ENCODE assay signal across 6 cellular contexts in the genomic region with DNA sequence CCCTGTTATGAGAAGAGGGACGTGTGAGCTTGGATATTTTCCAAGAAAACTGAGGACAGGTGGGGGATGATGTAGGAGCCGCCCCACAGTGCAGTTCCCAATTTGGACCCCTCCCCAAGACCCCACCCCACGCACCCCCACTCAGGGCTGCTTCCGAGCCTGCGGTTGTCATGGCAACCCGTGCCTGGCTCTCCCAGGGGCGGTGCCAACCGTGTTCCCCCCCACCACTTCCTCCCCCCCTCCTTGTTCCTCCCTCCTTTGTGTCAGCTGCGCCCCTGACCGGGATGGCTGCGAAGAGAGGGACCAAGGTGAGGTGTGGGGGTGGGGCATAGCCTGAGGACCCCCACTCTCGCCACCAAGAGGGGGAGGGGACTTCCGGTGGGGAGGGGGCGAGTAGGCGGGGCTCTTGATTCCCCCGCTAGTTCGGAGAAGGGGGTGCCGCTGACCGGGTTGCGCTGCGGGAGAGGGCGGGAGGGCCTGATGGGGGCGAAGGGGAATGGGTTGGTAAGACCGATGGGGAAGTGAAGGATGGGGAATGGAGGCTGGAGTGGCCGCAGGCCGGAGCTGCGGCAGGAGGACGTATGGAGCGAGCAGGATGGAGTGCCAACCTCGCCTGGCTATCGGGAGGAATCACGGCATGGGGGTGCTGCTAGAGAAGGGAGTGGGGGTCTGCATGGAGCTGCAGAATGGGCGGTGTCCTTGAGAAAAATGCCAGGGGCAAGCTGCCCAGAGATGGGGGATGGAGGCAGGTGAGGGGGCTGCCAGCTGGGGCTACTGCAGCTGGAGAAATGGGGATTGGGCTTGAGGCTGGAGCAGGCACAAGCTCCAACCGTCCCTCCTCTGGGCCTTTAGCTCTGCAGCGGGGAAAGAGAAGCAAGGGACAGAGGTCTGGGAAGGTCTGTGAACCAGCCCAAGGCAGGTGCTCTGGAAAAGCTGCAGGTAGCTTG. TPM values are rescaled to one million over a fixed set of nuclear protein-coding genes. Genes with fewer than 3 reads are reported as not detected.
DNase-seq lines count a peak whose midpoint lies in the region; ATAC-seq lines count a peak whose summit lies in the region.

No MANE protein-coding gene starts in this region.

- CTCF ChIA-PET in activated CD4-positive, alpha-beta T cell treated with anti-CD3 and anti-CD28 coated beads, Interleukin-2, amount 10 ng/mL, durations not matched to agents 7 days and 5 days (lab: Charles Lee) = interaction anchor here (0.6 to 4.6 kb wide), 10 partner anchors 8 to 1490 kb away, joined by 3 to 52 read pairs (median 4); no protein-coding TSS in a partner anchor

- H3K27ac Mint-ChIP-seq in activated CD4-positive, alpha-beta T cell treated with anti-CD3 and anti-CD28 coated beads, Interleukin-2, amount 10 ng/mL, durations not matched to agents 7 days and 5 days = peak overlapping the region; percentile 96

- ATAC-seq in HG02588 (IDR thresholded peaks at IDR 0.05; ENCODE audit: unreplicated experiment) (no peak), GM19397 (IDR thresholded peaks at IDR 0.05; ENCODE audit: unreplicated experiment) (no peak)

- H3K4me3 Mint-ChIP-seq in activated CD4-positive, alpha-beta T cell treated with anti-CD3 and anti-CD28 coated beads, Interleukin-2, amount 10 ng/mL, durations not matched to agents 7 days and 5 days = peak overlapping the region; percentile 96

- H3K4me1 Mint-ChIP-seq in activated CD4-positive, alpha-beta T cell treated with anti-CD3 and anti-CD28 coated beads, Interleukin-2, amount 10 ng/mL, durations not matched to agents 7 days and 5 days = peaks cover 55% of the 10 kb centered on the region

- H3K27me3 Mint-ChIP-seq in activated CD4-positive, alpha-beta T cell treated with anti-CD3 and anti-CD28 coated beads, Interleukin-2, amount 10 ng/mL, durations not matched to agents 7 days and 5 days = no peaks in the 10 kb centered on the region

- no peaks in the 10 kb centered on the region for H3K9me3 Mint-ChIP-seq in activated CD4-positive, alpha-beta T cell treated with anti-CD3 and anti-CD28 coated beads, Interleukin-2, amount 10 ng/mL, durations not matched to agents 7 days and 5 days

- POLR2A ChIA-PET in activated CD4-positive, alpha-beta T cell treated with anti-CD3 and anti-CD28 coated beads, Interleukin-2, amount 10 ng/mL, durations not matched to agents 7 days and 5 days (lab: Charles Lee) = no interaction called here

- DNase-seq in LHCN-M2 (ENCODE audit: low read depth) (peak; percentile 10), glomerular visceral epithelial cell (ENCODE audit: extremely low spot score) (peak; percentile 35)
- peak; percentile 69 for DNase-seq in activated CD4-positive, alpha-beta T cell treated with anti-CD3 and anti-CD28 coated beads, Interleukin-2, amount 10 ng/mL, durations not matched to agents 7 days and 5 days
- peak; percentile 35 for DNase-seq in stimulated activated naive CD4-positive, alpha-beta T cell treated with Interleukin-2 at 50 U/mL for 16 hours (lab: John Stamatoyannopoulos, UW)

- H3K36me3 Mint-ChIP-seq in activated CD4-positive, alpha-beta T cell treated with anti-CD3 and anti-CD28 coated beads, Interleukin-2, amount 10 ng/mL, durations not matched to agents 7 days and 5 days (ENCODE audit: low read depth) = peaks cover 26% of the 10 kb centered on the region

RNA-seq across cellular contexts. Expression of gene TRIM46, which starts 1.0 kb away (rescaled TPM):
- 3.1 and 3.3 TPM in 2 replicates for total RNA-seq in LHCN-M2 (2014; rRNA removed)
- polyA plus RNA-seq in LHCN-M2 (2012) = 2.5 TPM
- total RNA-seq in activated CD4-positive, alpha-beta T cell treated with anti-CD3 and anti-CD28 coated beads, Interleukin-2, amount 10 ng/mL, durations not matched to agents 7 days and 5 days = 10 to 100 TPM; 14.2 to 15.5 TPM

RNA-seq across cellular contexts. Expression of gene KRTCAP2, which starts 1.5 kb away (rescaled TPM):
- total RNA-seq in LHCN-M2 (2014; rRNA removed) = 95.3 and 96.7 TPM in 2 replicates
- 306 TPM for polyA plus RNA-seq in LHCN-M2 (2012)
- total RNA-seq in activated CD4-positive, alpha-beta T cell treated with anti-CD3 and anti-CD28 coated beads, Interleukin-2, amount 10 ng/mL, durations not matched to agents 7 days and 5 days = 100 to 1,000 TPM; 183 to 308 TPM

RNA-seq across cellular contexts. Expression of gene THBS3, which starts 33.1 kb away (rescaled TPM):
- total RNA-seq in LHCN-M2 (2014; rRNA removed) = 17.4 and 26.4 TPM in 2 replicates
- polyA plus RNA-seq in LHCN-M2 (2012) = 14.6 TPM
- total RNA-seq in activated CD4-positive, alpha-beta T cell treated with anti-CD3 and anti-CD28 coated beads, Interleukin-2, amount 10 ng/mL, durations not matched to agents 7 days and 5 days = 10 to 100 TPM; 21.2 to 23.6 TPM

RNA-seq across cellular contexts. Expression of gene MTX1, which starts 33.9 kb away (rescaled TPM):
- total RNA-seq in LHCN-M2 (2014; rRNA removed) = 47.6 and 49.1 TPM in 2 replicates
- 66.7 TPM for polyA plus RNA-seq in LHCN-M2 (2012)
- 10 to 100 TPM; 32.8 to 37.3 TPM for total RNA-seq in activated CD4-positive, alpha-beta T cell treated with anti-CD3 and anti-CD28 coated beads, Interleukin-2, amount 10 ng/mL, durations not matched to agents 7 days and 5 days

RNA-seq across cellular contexts. Expression of gene DPM3, which starts 34.3 kb away (rescaled TPM):
- 86.9 and 101 TPM in 2 replicates for total RNA-seq in LHCN-M2 (2014; rRNA removed)
- polyA plus RNA-seq in LHCN-M2 (2012) = 144 TPM
- total RNA-seq in activated CD4-positive, alpha-beta T cell treated with anti-CD3 and anti-CD28 coated beads, Interleukin-2, amount 10 ng/mL, durations not matched to agents 7 days and 5 days = 10 to 100 TPM; 50.1 to 58.9 TPM

Comparison
In these comparisons a context has a peak if more than half of its experiments do, and no peak if none do; other contexts are left out.
1. DNase-seq: peak in every context shown above with its lines; median percentile 69 in activated CD4-positive, alpha-beta T cell treated with anti-CD3 and anti-CD28 coated beads, Interleukin-2, amount 10 ng/mL, durations not matched to agents 7 days and 5 days; 35 in glomerular visceral epithelial cell; 35 in stimulated activated naive CD4-positive, alpha-beta T cell treated with Interleukin-2 at 50 U/mL for 16 hours; 10 in LHCN-M2.